In genomic region chr15:88913017-88913849, GRCh38 we compare ENCODE assay signal across 8 cellular contexts. TPM values are rescaled to one million over a fixed set of nuclear protein-coding genes. Genes with fewer than 3 reads are reported as not detected.
DNase-seq lines count a peak whose midpoint lies in the region; ATAC-seq, FAIRE-seq and TF ChIP-seq lines count a peak whose summit lies in the region.

Gene MFGE8 (minus strand): TSS chr15:88913379. CDS start chr15:88913319, 60 bp downstream.

- TF ChIP-seq CTCF in HFF-Myc (IDR thresholded peaks at IDR 0.05; ENCODE audit: low read depth, low read length, missing control alignments) (no peak), chondrocyte (IDR thresholded peaks at IDR 0.05) (peak; percentile 53)

- H3K4me1 Mint-ChIP-seq in activated CD4-positive, alpha-beta T cell treated with anti-CD3 and anti-CD28 coated beads for 36 hours = peaks cover 16% of the 10 kb centered on the region
- peaks cover 39% of the 10 kb centered on the region for H3K4me1 Mint-ChIP-seq in chondrocyte (ENCODE audit: low read depth)

- peak within 1 kb of the TSS; percentile 57 for H3K4me3 ChIP-seq in HFF-Myc (replicated peaks; ENCODE audit: low read depth, low read length)

- peak within 1 kb of the TSS; percentile 79 for H3K4me3 Mint-ChIP-seq in activated CD4-positive, alpha-beta T cell treated with anti-CD3 and anti-CD28 coated beads for 36 hours
- H3K4me3 Mint-ChIP-seq in chondrocyte (ENCODE audit: unreplicated experiment) = peak within 1 kb of the TSS; percentile 83

- H3K9me3 Mint-ChIP-seq in activated CD4-positive, alpha-beta T cell treated with anti-CD3 and anti-CD28 coated beads for 36 hours (ENCODE audit: low read depth) = no peaks in the 10 kb centered on the region
- H3K9me3 Mint-ChIP-seq in chondrocyte (ENCODE audit: low read depth) = no peaks in the 10 kb centered on the region

- CTCF ChIA-PET in activated CD4-positive, alpha-beta T cell treated with anti-CD3 and anti-CD28 coated beads for 36 hours (lab: Charles Lee) = interaction anchor here (0.7 to 1.2 kb wide), 2 partner anchors 13 to 58 kb away, joined by 3 to 4 read pairs; no protein-coding TSS in a partner anchor

- intact Hi-C loops in activated CD4-positive, alpha-beta T cell treated with anti-CD3 and anti-CD28 coated beads for 36 hours (cut with DNase I, micrococcal nuclease) = loop anchor here (1.0 to 10.0 kb wide), 6 partner anchors 9 to 662 kb away; partner anchors contain the start of genes HAPLN3 (in 2 of the 2), ABHD2 (in 1 of the 2), FANCI (in 1 of the 2) and TICRR (in 1 of the 2)

- peak; percentile 59 for DNase-seq in GM12891 (ENCODE audit: insufficient read length, low spot score)
- DNase-seq in HFF-Myc (ENCODE audit: extremely low read depth, low read depth) = no peak
- peak; percentile 6 to 26 for DNase-seq in NCI-H1930 (lab: John Stamatoyannopoulos, UW)
- DNase-seq in activated CD4-positive, alpha-beta T cell treated with anti-CD3 and anti-CD28 coated beads for 36 hours = peak; percentile 83
- no peak for DNase-seq in chondrocyte (ENCODE audit: low spot score)
- DNase-seq in kidney tubule cell (ENCODE audit: low spot score) = peak; percentile 60
- peak; percentile 55 to 66 for DNase-seq in stimulated activated CD4-positive, alpha-beta T cell treated with anti-CD3 and anti-CD28 coated beads, Interleukin-1b, Interleukin-23, amount 100 ng/mL, for 4 hours (ENCODE audit: low read depth in 2 of 2)
- DNase-seq in COR-L47 (lab: John Stamatoyannopoulos, UW) = no peak

- TF ChIP-seq POLR2A in GM12891 (IDR thresholded peaks at IDR 0.05; ENCODE audit: low read depth, low read length) = no peak

- peak; percentile 95 for ATAC-seq in activated CD4-positive, alpha-beta T cell treated with anti-CD3 and anti-CD28 coated beads for 36 hours

- POLR2A ChIA-PET in activated CD4-positive, alpha-beta T cell treated with anti-CD3 and anti-CD28 coated beads for 36 hours (lab: Charles Lee) = interaction anchor here (0.6 kb wide), 1 partner anchor 86 kb away, joined by 3 read pairs; no protein-coding TSS in a partner anchor

- FAIRE-seq in GM12891 (lab: Jason Lieb, UNC) = peak; percentile 69

- no peaks in the 10 kb centered on the region for H3K36me3 Mint-ChIP-seq in activated CD4-positive, alpha-beta T cell treated with anti-CD3 and anti-CD28 coated beads for 36 hours (ENCODE audit: low read depth)
- H3K36me3 Mint-ChIP-seq in chondrocyte (ENCODE audit: low read depth) = peaks cover 6% of the 10 kb centered on the region

- H3K27ac Mint-ChIP-seq in activated CD4-positive, alpha-beta T cell treated with anti-CD3 and anti-CD28 coated beads for 36 hours = peak within 1 kb of the TSS; percentile 82
- H3K27ac Mint-ChIP-seq in chondrocyte (ENCODE audit: unreplicated experiment) = peak within 1 kb of the TSS; percentile 84

- H3K27me3 Mint-ChIP-seq in activated CD4-positive, alpha-beta T cell treated with anti-CD3 and anti-CD28 coated beads for 36 hours = no peaks in the 10 kb centered on the region
- H3K27me3 Mint-ChIP-seq in chondrocyte (ENCODE audit: low read depth) = no peaks in the 10 kb centered on the region

TF ChIP-seq in GM12891, 5 proteins besides CTCF, POLR2A, EP300 and RAD21:
- no peak for TF ChIP-seq TAF1 (IDR thresholded peaks at IDR 0.05; ENCODE audit: low read depth, low read length)
- no peak for TF ChIP-seq POU2F2 (IDR thresholded peaks at IDR 0.05; ENCODE audit: low read depth, low read length)
- TF ChIP-seq PAX5 (IDR thresholded peaks at IDR 0.05; ENCODE audit: insufficient read depth, low read length, severe bottlenecking) = no peak
- no peak for TF ChIP-seq POLR2AphosphoS5 (IDR thresholded peaks at IDR 0.05; ENCODE audit: low read depth, low read length)
- no peak for TF ChIP-seq SPI1 (IDR thresholded peaks at IDR 0.05; ENCODE audit: low read depth, low read length)

RNA-seq across cellular contexts. Expression of gene MFGE8, which starts in this region (rescaled TPM):
- 0.69 TPM for polyA plus RNA-seq in GM12891 (2012; ENCODE audit: low read depth, missing spikeins)
- 10 to 100 TPM; 17.0 to 18.6 TPM for total RNA-seq in activated CD4-positive, alpha-beta T cell treated with anti-CD3 and anti-CD28 coated beads for 36 hours
- 154 to 305 TPM (median 287 TPM) in 3 replicates for total RNA-seq in chondrocyte

Comparison
In these comparisons a context has a peak if more than half of its experiments do, and no peak if none do; other contexts are left out.
1. DNase-seq: peak in GM12891 (single experiment), NCI-H1930 (2 of 2), activated CD4-positive, alpha-beta T cell treated with anti-CD3 and anti-CD28 coated beads for 36 hours (single experiment), kidney tubule cell (single experiment) and stimulated activated CD4-positive, alpha-beta T cell treated with anti-CD3 and anti-CD28 coated beads, Interleukin-1b, Interleukin-23, amount 100 ng/mL, for 4 hours (2 of 2); none in HFF-Myc (single experiment), chondrocyte (single experiment) and COR-L47 (single experiment).